In the genomic region with DNA sequence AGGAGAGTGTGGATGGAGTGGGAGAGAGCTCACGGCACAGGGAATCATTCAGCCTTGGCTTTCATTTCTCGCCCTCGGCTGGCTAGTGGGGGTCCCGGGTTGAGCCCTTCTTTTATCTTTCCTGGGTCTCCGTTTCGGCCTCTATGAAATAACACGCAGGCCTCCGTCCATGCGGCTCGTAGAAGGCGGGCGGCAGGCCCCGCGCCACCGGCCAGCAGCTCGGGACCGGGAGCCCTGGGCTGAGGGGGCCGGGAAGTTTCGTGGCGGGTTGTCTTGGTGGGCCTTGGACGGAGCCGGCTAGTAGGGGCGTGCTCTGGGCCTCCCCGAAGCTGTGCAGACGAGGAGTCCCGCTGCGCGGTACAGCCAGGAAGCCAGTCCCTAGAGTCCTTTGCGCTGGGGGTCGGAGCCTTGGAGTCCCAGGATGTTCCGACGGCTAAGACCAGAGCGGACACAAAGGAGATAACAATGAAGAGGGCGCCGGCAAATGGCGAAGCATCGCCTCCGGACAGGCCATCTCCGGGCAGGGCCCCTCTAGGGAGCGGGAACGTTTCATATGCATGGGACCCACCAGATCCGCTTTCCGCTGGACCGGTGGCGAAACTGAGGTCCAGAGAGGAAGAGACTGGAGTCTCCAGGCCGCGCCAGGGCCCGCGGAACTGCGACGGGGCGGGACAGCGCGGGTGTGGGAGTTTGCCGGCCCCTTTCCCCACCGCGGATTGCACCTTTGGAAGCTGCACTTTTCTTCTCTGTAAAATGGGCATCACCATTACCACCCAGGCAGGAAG, we compare ENCODE assay signal across 10 cellular contexts. TPM values are rescaled to one million over a fixed set of nuclear protein-coding genes. Genes with fewer than 3 reads are reported as not detected.
DNase-seq lines count a peak whose midpoint lies in the region; ATAC-seq and TF ChIP-seq lines count a peak whose summit lies in the region.
"Had no signal": no experiment of that assay in that cellular context is flagged by ENCODE, and none has a peak within 500 bp of the region (broad histone marks: within the 10 kb centered on the region; RNA-seq: fewer than 3 reads in every experiment).

No MANE protein-coding gene starts in this region.

- H3K79me2 ChIP-seq in SU-DHL-6 (ENCODE audit: insufficient read depth, low read length): no peaks in the 10 kb centered on the region

- H3K9me2 ChIP-seq in SU-DHL-6 (replicated peaks; ENCODE audit: insufficient read depth, low read length): no peaks in the 10 kb centered on the region

- TF ChIP-seq CTCF in SU-DHL-6 (IDR thresholded peaks at IDR 0.05; ENCODE audit: insufficient read depth, low read length, poor library complexity, severe bottlenecking) (no peak), fibroblast of villous mesenchyme (IDR thresholded peaks at IDR 0.05; ENCODE audit: insufficient read depth, low read depth, low read length) (no peak), retinal pigment epithelial cell (conservative IDR thresholded peaks at IDR 0.05; ENCODE audit: low read depth, low read length) (no peak)

- DNase-seq in fibroblast of villous mesenchyme (ENCODE audit: low read depth) (no peak), retinal pigment epithelial cell (ENCODE audit: low read depth) (no peak), mesenteric fat pad (ENCODE audit: low spot score) (no peak), NCI-H2227 (lab: John Stamatoyannopoulos, UW; ENCODE audit: unreplicated experiment) (no peak), NOMO-1 treated with DMSO at 0.1 percent for 48 hours (lab: John Stamatoyannopoulos, UW; ENCODE audit: unreplicated experiment) (no peak)

- H3K9me3 ChIP-seq in ES-I3 (ENCODE audit: control insufficient read depth, insufficient read depth, low read length) (no peaks in the 10 kb centered on the region), SU-DHL-6 (ENCODE audit: insufficient read depth, low read length) (no peaks in the 10 kb centered on the region)

- peak overlapping the region; percentile 63 for H3K9ac ChIP-seq in ES-I3 (ENCODE audit: low read depth, low read length)
- peak overlapping the region; percentile 31 for H3K9ac ChIP-seq in SU-DHL-6 (ENCODE audit: low read length)

- H3K27ac ChIP-seq in SU-DHL-6 (ENCODE audit: low read depth, low read length): no peak overlapping the region

- no peaks in the 10 kb centered on the region for H3F3A ChIP-seq in SU-DHL-6 (ENCODE audit: insufficient read depth)

- H3K4me2 ChIP-seq in SU-DHL-6 (ENCODE audit: low read depth, low read length, poor library complexity, severe bottlenecking): peak overlapping the region; percentile 63

- H3K4me3 ChIP-seq in SU-DHL-6 (ENCODE audit: insufficient read depth, low read length, poor library complexity, severe bottlenecking) (peak overlapping the region; percentile 41), fibroblast of villous mesenchyme (ENCODE audit: low read depth, low read length) (peak overlapping the region; percentile 37), retinal pigment epithelial cell (ENCODE audit: low read length) (peak overlapping the region; percentile 29)

- peaks cover 5% of the 10 kb centered on the region for H3K4me1 ChIP-seq in ES-I3 (ENCODE audit: insufficient read depth, low read length)

- no peaks in the 10 kb centered on the region for H4K20me1 ChIP-seq in SU-DHL-6 (ENCODE audit: low read depth, low read length)

- no peak for ATAC-seq in HG03025 (IDR thresholded peaks at IDR 0.05; ENCODE audit: low FRiP score, unreplicated experiment)

- H3K36me3 ChIP-seq in ES-I3 (ENCODE audit: insufficient read depth, low read length): no peaks in the 10 kb centered on the region
- H3K36me3 ChIP-seq in SU-DHL-6 (ENCODE audit: low read length): no peaks in the 10 kb centered on the region

- peak overlapping the region; percentile 87 for H2AFZ ChIP-seq in SU-DHL-6 (ENCODE audit: low read depth, low read length, severe bottlenecking)

- no peaks in the 10 kb centered on the region for H3K27me3 ChIP-seq in SU-DHL-6 (ENCODE audit: low read length)

RNA-seq across cellular contexts. Expression of gene RNU6-1, which starts 4.3 kb away (rescaled TPM):
- total RNA-seq in fibroblast of villous mesenchyme (not detected in 2 replicates), mesenteric fat pad (not detected)
- total RNA-seq: H4, myocyte had no signal

RNA-seq across cellular contexts. Expression of gene SKOR1, which starts 10.2 kb away (rescaled TPM):
- 0.32 TPM in 1 of 2 replicates, not detected in the other for total RNA-seq in fibroblast of villous mesenchyme
- total RNA-seq in mesenteric fat pad: 0.26 TPM
- total RNA-seq: H4 had no signal
